In genomic region chr10:26441491-26442214, GRCh38 we compare ENCODE assay signal across 11 cellular contexts. TPM values are rescaled to one million over a fixed set of nuclear protein-coding genes. Genes with fewer than 3 reads are reported as not detected.
DNase-seq lines count a peak whose midpoint lies in the region; ATAC-seq lines count a peak whose summit lies in the region.
"Had no signal": no experiment of that assay in that cellular context is flagged by ENCODE, and none has a peak within 500 bp of the region (broad histone marks: within the 10 kb centered on the region; RNA-seq: fewer than 3 reads in every experiment).

No MANE protein-coding gene starts in this region.

- peaks cover 58% of the 10 kb centered on the region for H3K4me1 Mint-ChIP-seq in activated CD8-positive, alpha-beta memory T cell treated with anti-CD3 and anti-CD28 coated beads, Interleukin-2, amount 10 ng/mL, durations not matched to agents 7 days and 5 days

- H3K4me3 Mint-ChIP-seq in activated CD8-positive, alpha-beta memory T cell treated with anti-CD3 and anti-CD28 coated beads, Interleukin-2, amount 10 ng/mL, durations not matched to agents 7 days and 5 days, result peak overlapping the region; percentile 74

- H3K27ac Mint-ChIP-seq in activated CD8-positive, alpha-beta memory T cell treated with anti-CD3 and anti-CD28 coated beads, Interleukin-2, amount 10 ng/mL, durations not matched to agents 7 days and 5 days, result peak overlapping the region; percentile 87

- H3K27me3 Mint-ChIP-seq in activated CD8-positive, alpha-beta memory T cell treated with anti-CD3 and anti-CD28 coated beads, Interleukin-2, amount 10 ng/mL, durations not matched to agents 7 days and 5 days, result no peaks in the 10 kb centered on the region

- H3K9me3 Mint-ChIP-seq in activated CD8-positive, alpha-beta memory T cell treated with anti-CD3 and anti-CD28 coated beads, Interleukin-2, amount 10 ng/mL, durations not matched to agents 7 days and 5 days (ENCODE audit: low read depth), result no peaks in the 10 kb centered on the region

- CTCF ChIA-PET in activated CD8-positive, alpha-beta memory T cell treated with anti-CD3 and anti-CD28 coated beads, Interleukin-2, amount 10 ng/mL, durations not matched to agents 7 days and 5 days (lab: Charles Lee), result interaction anchor here (0.9 to 1.7 kb wide), 6 partner anchors 14 to 43 kb away, joined by 3 to 10 read pairs (median 3); no protein-coding TSS in a partner anchor

- no peak for ATAC-seq in activated CD8-positive, alpha-beta memory T cell treated with anti-CD3 and anti-CD28 coated beads, Interleukin-2, amount 10 ng/mL, durations not matched to agents 7 days and 5 days
- no peak for ATAC-seq in GM19455 (IDR thresholded peaks at IDR 0.05; ENCODE audit: unreplicated experiment)
- ATAC-seq: left ventricle myocardium superior had no signal

- peaks cover 40% of the 10 kb centered on the region for H3K36me3 Mint-ChIP-seq in activated CD8-positive, alpha-beta memory T cell treated with anti-CD3 and anti-CD28 coated beads, Interleukin-2, amount 10 ng/mL, durations not matched to agents 7 days and 5 days

- DNase-seq in activated CD8-positive, alpha-beta memory T cell treated with anti-CD3 and anti-CD28 coated beads, Interleukin-2, amount 10 ng/mL, durations not matched to agents 7 days and 5 days, result no peak
- no peak for DNase-seq in activated CD8-positive, alpha-beta memory T cell treated with anti-CD3 and anti-CD28 coated beads for 24 hours
- DNase-seq in RPMI7951 (ENCODE audit: low read depth) (peak; percentile 86), NCI-H1436 (lab: John Stamatoyannopoulos, UW) (no peak), NCI-H510A (lab: John Stamatoyannopoulos, UW) (no peak)
- DNase-seq in central memory CD4-positive, alpha-beta T cell, result peak; percentile 36
- DNase-seq in stimulated activated naive CD4-positive, alpha-beta T cell treated with Interleukin-2 at 50 U/mL for 16 hours (lab: John Stamatoyannopoulos, UW), result peak; percentile 18
- DNase-seq: left ventricle myocardium superior, NCI-H774 had no signal

RNA-seq across cellular contexts. Expression of gene APBB1IP, which starts 3.5 kb away (rescaled TPM):
- total RNA-seq in activated CD8-positive, alpha-beta memory T cell treated with anti-CD3 and anti-CD28 coated beads, Interleukin-2, amount 10 ng/mL, durations not matched to agents 7 days and 5 days, result 10 to 100 TPM; 73.2 to 73.8 TPM
- 6.4 TPM in 2 replicates for total RNA-seq in RPMI7951 (2014; rRNA removed; shearing (Covaris generic))
- total RNA-seq: A673 had no signal

Comparison
In these comparisons a context has a peak if more than half of its experiments do, and no peak if none do; other contexts are left out.
1. DNase-seq: peak in RPMI7951 (single experiment), central memory CD4-positive, alpha-beta T cell (single experiment) and stimulated activated naive CD4-positive, alpha-beta T cell treated with Interleukin-2 at 50 U/mL for 16 hours (single experiment); none in activated CD8-positive, alpha-beta memory T cell treated with anti-CD3 and anti-CD28 coated beads, Interleukin-2, amount 10 ng/mL, durations not matched to agents 7 days and 5 days (single experiment), activated CD8-positive, alpha-beta memory T cell treated with anti-CD3 and anti-CD28 coated beads for 24 hours (single experiment), NCI-H1436 (single experiment) and NCI-H510A (single experiment).
2. RNA of gene APBB1IP, which starts 3.5 kb away (total RNA-seq): 73.2 to 73.8 TPM in activated CD8-positive, alpha-beta memory T cell treated with anti-CD3 and anti-CD28 coated beads, Interleukin-2, amount 10 ng/mL, durations not matched to agents 7 days and 5 days; 6.4 TPM in RPMI7951; every median in the first group is over 10 times any median in the second.